ENCODE assay signal across 22 cellular contexts in the genomic region with DNA sequence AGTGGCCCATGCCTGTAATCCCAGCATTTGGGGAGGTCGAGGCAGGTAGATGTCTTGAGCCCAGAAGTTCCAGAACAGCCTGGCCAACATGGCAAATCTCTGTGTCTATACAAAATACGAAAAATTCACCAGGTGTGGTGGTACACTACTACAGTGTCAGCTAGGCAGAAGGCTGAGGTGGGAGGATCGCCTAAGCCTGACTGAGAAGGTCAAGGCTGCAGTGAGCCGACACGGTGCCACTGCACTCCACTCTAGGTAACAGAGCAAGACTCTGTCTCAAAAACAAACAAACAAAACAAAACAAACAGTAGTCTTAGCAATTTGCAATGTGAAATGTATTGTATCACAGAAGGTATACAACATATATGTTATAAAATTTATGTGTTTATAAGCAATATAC.
DNase-seq lines count a peak whose midpoint lies in the region; ATAC-seq, FAIRE-seq and TF ChIP-seq lines count a peak whose summit lies in the region.
"Had no signal": no experiment of that assay in that cellular context is flagged by ENCODE, and none has a peak within 500 bp of the region (broad histone marks: within the 10 kb centered on the region; RNA-seq: fewer than 3 reads in every experiment).

No MANE protein-coding gene starts in this region.

- no peaks in the 10 kb centered on the region for H3K36me3 Mint-ChIP-seq in progenitor cell of endocrine pancreas (ENCODE audit: insufficient read depth)
- H3K36me3 Mint-ChIP-seq: CD4-positive, CD25-positive, alpha-beta regulatory T cell; CD8-positive, alpha-beta T cell had no signal

- peak; percentile 63 for ATAC-seq in K562
- no peak for ATAC-seq in GM21447 (IDR thresholded peaks at IDR 0.05; ENCODE audit: unreplicated experiment)
- ATAC-seq: CD8-positive, alpha-beta T cell; HCT116 had no signal

- no peak for TF ChIP-seq EP300 in K562 (IDR thresholded peaks at IDR 0.05; ENCODE audit: low read length)

- WGBS in K562 (ENCODE audit: insufficient coverage, low coverage, missing lambda C conversion rate), result 67% methylated on average over 5 of the region's 5 CpGs

- no peak overlapping the region for H3K27ac ChIP-seq in K562 (ENCODE audit: extremely low read depth, low read depth, low read length)
- H3K27ac ChIP-seq: 22Rv1, BLaER1, C4-2B, GM23248 had no signal

- no peaks in the 10 kb centered on the region for H3K27me3 Mint-ChIP-seq in progenitor cell of endocrine pancreas
- H3K27me3 Mint-ChIP-seq: B cell; CD4-positive, CD25-positive, alpha-beta regulatory T cell had no signal

- no peaks in the 10 kb centered on the region for H3K36me3 ChIP-seq in K562 (ENCODE audit: control insufficient read depth, insufficient read depth, low read length)
- H3K36me3 ChIP-seq: BLaER1 had no signal

- H3K27me3 ChIP-seq in K562 (ENCODE audit: control insufficient read depth in 2 of 2, insufficient read depth in 2 of 2, low read length in 2 of 2), result no peaks in the 10 kb centered on the region
- H3K27me3 ChIP-seq: BLaER1 had no signal

- TF ChIP-seq POLR2A in K562 (conservative IDR thresholded peaks at IDR 0.05), result no peak

- H4K20me1 ChIP-seq in K562 (replicated peaks; ENCODE audit: control insufficient read depth, insufficient read depth, low read length), result no peaks in the 10 kb centered on the region
- H4K20me1 ChIP-seq: BLaER1 had no signal

- H3K4me1 Mint-ChIP-seq in progenitor cell of endocrine pancreas (ENCODE audit: low read depth), result peaks cover 2% of the 10 kb centered on the region
- H3K4me1 Mint-ChIP-seq: B cell; CD4-positive, CD25-positive, alpha-beta regulatory T cell; H9 had no signal

- CTCF ChIA-PET in K562 (lab: Yijun Ruan, JAX; ENCODE audit: low intra/inter-chr PET ratio), result no interaction called here

- POLR2A ChIA-PET in K562 (lab: Yijun Ruan, JAX), result no interaction called here

- H3K79me2 ChIP-seq in K562 (ENCODE audit: control insufficient read depth, insufficient read depth, low read length), result peaks cover 13% of the 10 kb centered on the region; the same call in 1 of the 3 replicates

- TF ChIP-seq RAD21 in K562 (CRISPR knock-in tag; conservative IDR thresholded peaks at IDR 0.05 in 1 of 2, IDR thresholded peaks at IDR 0.05 in 1 of 2), result no peak

- peak; percentile 60 for DNase-seq in DMS53 (lab: John Stamatoyannopoulos, UW)
- DNase-seq in DMS53 treated with DMSO at 0.1 percent for 48 hours (lab: John Stamatoyannopoulos, UW; ENCODE audit: unreplicated experiment), result no peak
- DNase-seq in K562 (ENCODE audit: extremely low read depth in 1 of 4, low spot score in 3 of 4), result no peak
- no peak for DNase-seq in progenitor cell of endocrine pancreas (ENCODE audit: low spot score, unreplicated experiment)
- DNase-seq in NCI-H82 (lab: John Stamatoyannopoulos, UW), result no peak
- DNase-seq: Caco-2; CD4-positive, CD25-positive, alpha-beta regulatory T cell; CD8-positive, alpha-beta T cell; DMS153; DMS79 treated with DMSO at 0.1 percent for 48 hours; GF-D8; GM23248; H9 had no signal

- H3K4me3 Mint-ChIP-seq in progenitor cell of endocrine pancreas (ENCODE audit: low read depth), result no peak overlapping the region
- H3K4me3 Mint-ChIP-seq: B cell; CD4-positive, CD25-positive, alpha-beta regulatory T cell; CD8-positive, alpha-beta T cell; H9 had no signal

- TF ChIP-seq CTCF in K562 (IDR thresholded peaks at IDR 0.05 in 2 of 3, conservative IDR thresholded peaks at IDR 0.05 in 1 of 3; ENCODE audit: insufficient read depth in 2 of 3, low read depth in 1 of 3, low read length in 3 of 3) (no peak), progenitor cell of endocrine pancreas (IDR thresholded peaks at IDR 0.05; ENCODE audit: unreplicated experiment) (no peak)

- no peaks in the 10 kb centered on the region for H3K9me3 ChIP-seq in K562 (replicated peaks; ENCODE audit: control insufficient read depth, insufficient read depth, low read depth, low read length)
- H3K9me3 ChIP-seq: BLaER1, Caco-2 had no signal

- H3K27ac Mint-ChIP-seq in progenitor cell of endocrine pancreas, result peak overlapping the region; percentile 38
- H3K27ac Mint-ChIP-seq: B cell; CD4-positive, CD25-positive, alpha-beta regulatory T cell; CD8-positive, alpha-beta T cell; H9 had no signal

- no peak overlapping the region for H2AFZ ChIP-seq in K562 (ENCODE audit: low read depth, low read length)
- H2AFZ ChIP-seq: GM23248 had no signal

- no peak overlapping the region for H3K4me3 ChIP-seq in K562
- H3K4me3 ChIP-seq: BLaER1, GM23248 had no signal

- BruUV-seq in K562 (replicated peaks; lab: Mats Ljungman, UMichigan), result no TSS peak

- no peaks in the 10 kb centered on the region for H3K9me3 Mint-ChIP-seq in progenitor cell of endocrine pancreas (ENCODE audit: low read depth)
- H3K9me3 Mint-ChIP-seq: CD8-positive, alpha-beta T cell; H9 had no signal

- peaks cover 0 to 5% of the 10 kb centered on the region in 2 experiments; a peak in 2 of 5 replicates for H3K4me1 ChIP-seq in K562 (replicated peaks in 1 of 2; ENCODE audit: control insufficient read depth in 2 of 2, insufficient read depth in 2 of 2, low read length in 2 of 2)
- H3K4me1 ChIP-seq: BLaER1, Caco-2 had no signal

- FAIRE-seq in K562 (lab: Jason Lieb, UNC), result no peak
- FAIRE-seq: A204.1, GM12891, GM18507 had no signal

- no peaks in the 10 kb centered on the region for H3K9me1 ChIP-seq in K562 (ENCODE audit: control insufficient read depth, insufficient read depth, low read length)

- H3K4me2 ChIP-seq in K562 (ENCODE audit: insufficient read depth, low read length), result no peak overlapping the region
- H3K4me2 ChIP-seq: BLaER1 had no signal

- in situ Hi-C loops in K562 (cut with MboI), result no loop called here

- intact Hi-C loops in K562 (cut with micrococcal nuclease), result no loop called here

- no peak overlapping the region; a peak in 1 of 4 replicates for H3K9ac ChIP-seq in K562 (ENCODE audit: insufficient read depth in 1 of 2, low read depth in 2 of 2, low read length in 2 of 2)
- H3K9ac ChIP-seq: BLaER1, GM23248 had no signal

TF ChIP-seq in K562, 482 proteins besides CTCF, POLR2A, EP300 and RAD21:
- TF ChIP-seq HSF4 (CRISPR knock-in tag; IDR thresholded peaks at IDR 0.05; ENCODE audit: borderline replicate concordance) (no peak), KHSRP (IDR thresholded peaks at IDR 0.05) (no peak), KLF16 (IDR thresholded peaks at IDR 0.05) (no peak), SMAD3 (CRISPR knock-in tag; conservative IDR thresholded peaks at IDR 0.05) (no peak), TAF1 (IDR thresholded peaks at IDR 0.05; ENCODE audit: control insufficient read depth, extremely low read depth, insufficient read depth, low read length, severe bottlenecking) (no peak), RFX1 (IDR thresholded peaks at IDR 0.05) (no peak)
- TF ChIP-seq, protein P1, sequence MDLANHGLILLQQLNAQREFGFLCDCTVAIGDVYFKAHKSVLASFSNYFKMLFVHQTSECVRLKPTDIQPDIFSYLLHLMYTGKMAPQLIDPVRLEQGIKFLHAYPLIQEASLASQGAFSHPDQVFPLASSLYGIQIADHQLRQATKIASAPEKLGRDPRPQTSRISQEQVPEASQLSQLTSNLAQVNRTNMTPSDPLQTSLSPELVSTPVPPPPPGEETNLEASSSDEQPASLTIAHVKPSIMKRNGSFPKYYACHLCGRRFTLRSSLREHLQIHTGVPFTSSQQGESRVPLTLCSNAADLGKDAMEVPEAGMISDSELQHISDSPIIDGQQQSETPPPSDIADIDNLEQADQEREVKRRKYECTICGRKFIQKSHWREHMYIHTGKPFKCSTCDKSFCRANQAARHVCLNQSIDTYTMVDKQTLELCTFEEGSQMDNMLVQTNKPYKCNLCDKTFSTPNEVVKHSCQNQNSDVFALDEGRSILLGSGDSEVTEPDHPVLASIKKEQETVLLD (IDR thresholded peaks at IDR 0.05), result no peak
- TF ChIP-seq, protein P2, sequence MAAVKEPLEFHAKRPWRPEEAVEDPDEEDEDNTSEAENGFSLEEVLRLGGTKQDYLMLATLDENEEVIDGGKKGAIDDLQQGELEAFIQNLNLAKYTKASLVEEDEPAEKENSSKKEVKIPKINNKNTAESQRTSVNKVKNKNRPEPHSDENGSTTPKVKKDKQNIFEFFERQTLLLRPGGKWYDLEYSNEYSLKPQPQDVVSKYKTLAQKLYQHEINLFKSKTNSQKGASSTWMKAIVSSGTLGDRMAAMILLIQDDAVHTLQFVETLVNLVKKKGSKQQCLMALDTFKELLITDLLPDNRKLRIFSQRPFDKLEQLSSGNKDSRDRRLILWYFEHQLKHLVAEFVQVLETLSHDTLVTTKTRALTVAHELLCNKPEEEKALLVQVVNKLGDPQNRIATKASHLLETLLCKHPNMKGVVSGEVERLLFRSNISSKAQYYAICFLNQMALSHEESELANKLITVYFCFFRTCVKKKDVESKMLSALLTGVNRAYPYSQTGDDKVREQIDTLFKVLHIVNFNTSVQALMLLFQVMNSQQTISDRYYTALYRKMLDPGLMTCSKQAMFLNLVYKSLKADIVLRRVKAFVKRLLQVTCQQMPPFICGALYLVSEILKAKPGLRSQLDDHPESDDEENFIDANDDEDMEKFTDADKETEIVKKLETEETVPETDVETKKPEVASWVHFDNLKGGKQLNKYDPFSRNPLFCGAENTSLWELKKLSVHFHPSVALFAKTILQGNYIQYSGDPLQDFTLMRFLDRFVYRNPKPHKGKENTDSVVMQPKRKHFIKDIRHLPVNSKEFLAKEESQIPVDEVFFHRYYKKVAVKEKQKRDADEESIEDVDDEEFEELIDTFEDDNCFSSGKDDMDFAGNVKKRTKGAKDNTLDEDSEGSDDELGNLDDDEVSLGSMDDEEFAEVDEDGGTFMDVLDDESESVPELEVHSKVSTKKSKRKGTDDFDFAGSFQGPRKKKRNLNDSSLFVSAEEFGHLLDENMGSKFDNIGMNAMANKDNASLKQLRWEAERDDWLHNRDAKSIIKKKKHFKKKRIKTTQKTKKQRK (IDR thresholded peaks at IDR 0.05; ENCODE audit: borderline replicate concordance, low read depth, low read length), result no peak
- TF ChIP-seq, protein P3, sequence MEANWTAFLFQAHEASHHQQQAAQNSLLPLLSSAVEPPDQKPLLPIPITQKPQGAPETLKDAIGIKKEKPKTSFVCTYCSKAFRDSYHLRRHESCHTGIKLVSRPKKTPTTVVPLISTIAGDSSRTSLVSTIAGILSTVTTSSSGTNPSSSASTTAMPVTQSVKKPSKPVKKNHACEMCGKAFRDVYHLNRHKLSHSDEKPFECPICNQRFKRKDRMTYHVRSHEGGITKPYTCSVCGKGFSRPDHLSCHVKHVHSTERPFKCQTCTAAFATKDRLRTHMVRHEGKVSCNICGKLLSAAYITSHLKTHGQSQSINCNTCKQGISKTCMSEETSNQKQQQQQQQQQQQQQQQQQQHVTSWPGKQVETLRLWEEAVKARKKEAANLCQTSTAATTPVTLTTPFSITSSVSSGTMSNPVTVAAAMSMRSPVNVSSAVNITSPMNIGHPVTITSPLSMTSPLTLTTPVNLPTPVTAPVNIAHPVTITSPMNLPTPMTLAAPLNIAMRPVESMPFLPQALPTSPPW (CRISPR knock-in tag; IDR thresholded peaks at IDR 0.05), result no peak
